19 cellular contexts compared by ENCODE assay signal in the genomic region with DNA sequence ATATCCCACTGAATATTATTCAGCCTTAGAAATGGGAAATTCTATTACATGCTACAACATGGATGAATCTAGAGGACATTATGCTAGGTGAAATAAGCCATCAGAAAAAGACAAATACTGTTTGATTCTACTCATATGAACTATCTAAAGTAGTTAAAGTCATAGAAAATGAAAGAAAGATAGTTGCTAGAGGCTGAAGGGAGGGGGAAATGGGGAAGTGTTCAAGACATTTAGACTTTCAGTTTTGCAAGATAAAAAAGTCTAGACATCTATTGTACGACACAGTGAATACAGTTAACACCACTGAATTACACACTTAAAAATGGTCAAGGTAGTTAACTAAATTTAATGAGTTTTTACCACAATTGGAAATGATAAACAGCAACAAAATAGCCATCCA.
DNase-seq lines count a peak whose midpoint lies in the region; ATAC-seq and TF ChIP-seq lines count a peak whose summit lies in the region.
"Had no signal": no experiment of that assay in that cellular context is flagged by ENCODE, and none has a peak within 500 bp of the region (broad histone marks: within the 10 kb centered on the region; RNA-seq: fewer than 3 reads in every experiment).

No MANE protein-coding gene starts in this region.

- no peak overlapping the region for H4K8ac ChIP-seq in mesenchymal stem cell (ENCODE audit: low read length)

- H3K4me3 ChIP-seq in MM.1S (ENCODE audit: low read length) (no peak overlapping the region), WERI-Rb-1 (ENCODE audit: low read depth, low read length) (no peak overlapping the region), mesenchymal stem cell (ENCODE audit: insufficient read depth in 1 of 2, low read depth in 1 of 2, low read length in 2 of 2) (no peak overlapping the region)
- H3K4me3 ChIP-seq: esophagus squamous epithelium, heart right ventricle had no signal

- H3K14ac ChIP-seq in mesenchymal stem cell (ENCODE audit: low read length in 2 of 2) = no peak overlapping the region

- no peak overlapping the region for H2BK12ac ChIP-seq in mesenchymal stem cell (ENCODE audit: low read length in 2 of 2)

- H2AFZ ChIP-seq in MM.1S (ENCODE audit: low read length) (no peak overlapping the region), mesenchymal stem cell (ENCODE audit: low read depth, low read length) (no peak overlapping the region)

- no peak overlapping the region for H3K4ac ChIP-seq in mesenchymal stem cell (ENCODE audit: low read depth in 1 of 2, low read length in 2 of 2)

- H3K36me3 ChIP-seq in MM.1S (replicated peaks; ENCODE audit: insufficient read depth, low read length) (no peaks in the 10 kb centered on the region), WERI-Rb-1 (no peaks in the 10 kb centered on the region), mesenchymal stem cell (ENCODE audit: control insufficient read depth in 1 of 2, insufficient read depth in 2 of 2, low read depth in 1 of 2, low read length in 2 of 2) (no peaks in the 10 kb centered on the region)
- H3K36me3 ChIP-seq: esophagus squamous epithelium, heart right ventricle had no signal

- no peak for TF ChIP-seq CTCF in MM.1S (IDR thresholded peaks at IDR 0.05; ENCODE audit: low read length)
- no peak for TF ChIP-seq CTCF in WERI-Rb-1 (IDR thresholded peaks at IDR 0.05; ENCODE audit: low read depth, low read length)

- H3K23ac ChIP-seq in mesenchymal stem cell (ENCODE audit: low read length in 2 of 2) = no peak overlapping the region

- no peak overlapping the region for H3K18ac ChIP-seq in mesenchymal stem cell (ENCODE audit: low read depth in 1 of 2, low read length in 2 of 2)

- H3K79me2 ChIP-seq in MM.1S (ENCODE audit: low read length) = no peaks in the 10 kb centered on the region

- no peaks in the 10 kb centered on the region for H3K9me2 ChIP-seq in MM.1S (replicated peaks; ENCODE audit: insufficient read depth, low read length)
- H3K9me2 ChIP-seq: SK-N-SH had no signal

- H3K27ac ChIP-seq in MM.1S (ENCODE audit: low read length) (no peak overlapping the region), WERI-Rb-1 (no peak overlapping the region), mesenchymal stem cell (ENCODE audit: low read length, poor library complexity, severe bottlenecking) (no peak overlapping the region)
- H3K27ac ChIP-seq: esophagus squamous epithelium, heart right ventricle had no signal

- no peaks in the 10 kb centered on the region for H4K20me1 ChIP-seq in MM.1S (ENCODE audit: insufficient read depth, low read length)

- ATAC-seq in GM18861 (IDR thresholded peaks at IDR 0.05; ENCODE audit: unreplicated experiment) (peak; percentile 69), GM21360 (IDR thresholded peaks at IDR 0.05; ENCODE audit: unreplicated experiment) (peak; percentile 44), HG02938 (IDR thresholded peaks at IDR 0.05; ENCODE audit: unreplicated experiment) (peak; percentile 44)
- ATAC-seq: activated CD8-positive, alpha-beta T cell treated with anti-CD3 and anti-CD28 coated beads for 36 hours; activated T-cell treated with anti-CD3 and anti-CD28 coated beads, Interleukin-2, amount 50 U/mL, for 72 hours; heart right ventricle; PC-3; right cardiac atrium had no signal

- peaks cover 17% of the 10 kb centered on the region for H3F3A ChIP-seq in MM.1S (ENCODE audit: insufficient read depth, low read length)

- no peaks in the 10 kb centered on the region for H3K79me1 ChIP-seq in mesenchymal stem cell (replicated peaks; ENCODE audit: low read length, poor library complexity, severe bottlenecking)

- no peak overlapping the region for H2BK5ac ChIP-seq in mesenchymal stem cell (ENCODE audit: low read depth, low read length, poor library complexity, severe bottlenecking)

- H3K4me2 ChIP-seq in MM.1S (ENCODE audit: low read depth, low read length) = peak overlapping the region; percentile 28
- H3K4me2 ChIP-seq in mesenchymal stem cell (ENCODE audit: low read length, poor library complexity, severe bottlenecking) = no peak overlapping the region
- H3K4me2 ChIP-seq: SK-N-SH had no signal

- H3K4me1 ChIP-seq in MM.1S (ENCODE audit: low read length) (peaks cover 27% of the 10 kb centered on the region), mesenchymal stem cell (ENCODE audit: control insufficient read depth, insufficient read depth, low read depth, low read length) (no peaks in the 10 kb centered on the region)
- H3K4me1 ChIP-seq: esophagus squamous epithelium, heart right ventricle had no signal

- H3K9ac ChIP-seq in MM.1S (ENCODE audit: low read length) (no peak overlapping the region), mesenchymal stem cell (ENCODE audit: low read length) (no peak overlapping the region)
- H3K9ac ChIP-seq: SK-N-SH had no signal

- no peak overlapping the region for H2AK5ac ChIP-seq in mesenchymal stem cell (ENCODE audit: low read length, severe bottlenecking)

- DNase-seq in MM.1S (peak; percentile 21), WERI-Rb-1 (no peak), mesenchymal stem cell (no peak), inferior parietal cortex (ENCODE audit: extremely low spot score) (no peak), middle frontal gyrus (ENCODE audit: extremely low spot score, low spot score) (no peak)
- DNase-seq: activated CD8-positive, alpha-beta T cell treated with anti-CD3 and anti-CD28 coated beads for 36 hours; activated T-cell treated with anti-CD3 and anti-CD28 coated beads, Interleukin-2, amount 50 U/mL, for 72 hours; esophagus squamous epithelium; heart right ventricle; mesendoderm; NCI-H1930; NCI-H526 treated with DMSO at 0.1 percent for 48 hours; PC-3; right cardiac atrium; SK-N-SH; substantia nigra had no signal

- no peak overlapping the region for H4K91ac ChIP-seq in mesenchymal stem cell (ENCODE audit: low read length)

- WGBS in mesenchymal stem cell = 100% methylated on average over 1 of the region's 1 CpG

- no peak overlapping the region for H2BK120ac ChIP-seq in mesenchymal stem cell (ENCODE audit: low read depth, low read length)

- no peak overlapping the region for H2BK15ac ChIP-seq in mesenchymal stem cell (ENCODE audit: low read depth, poor library complexity, severe bottlenecking)

- H3K27me3 ChIP-seq in MM.1S (replicated peaks; ENCODE audit: insufficient read depth, low read length) (no peaks in the 10 kb centered on the region), WERI-Rb-1 (ENCODE audit: insufficient read depth, low read depth, severe bottlenecking) (no peaks in the 10 kb centered on the region), mesenchymal stem cell (ENCODE audit: control insufficient read depth in 1 of 2, insufficient read depth in 1 of 2, low read length in 2 of 2) (no peaks in the 10 kb centered on the region)
- H3K27me3 ChIP-seq: esophagus squamous epithelium, heart right ventricle had no signal

- no peaks in the 10 kb centered on the region for H3K9me3 ChIP-seq in MM.1S (replicated peaks; ENCODE audit: insufficient read depth, low read length)
- no peaks in the 10 kb centered on the region for H3K9me3 ChIP-seq in WERI-Rb-1 (ENCODE audit: severe bottlenecking)
- H3K9me3 ChIP-seq in mesenchymal stem cell (ENCODE audit: control insufficient read depth, low read length) = no peaks in the 10 kb centered on the region
- H3K9me3 ChIP-seq: SK-N-SH had no signal
